8 cellular contexts compared by ENCODE assay signal in genomic region chr12:52243264-52243773, GRCh38. TPM values are rescaled to one million over a fixed set of nuclear protein-coding genes. Genes with fewer than 3 reads are reported as not detected.
DNase-seq lines count a peak whose midpoint lies in the region; ATAC-seq lines count a peak whose summit lies in the region.

No MANE protein-coding gene starts in this region.

- H3K36me3 ChIP-seq in CD4-positive, alpha-beta memory T cell (ENCODE audit: insufficient read depth, low read length) = no peaks in the 10 kb centered on the region
- H3K36me3 ChIP-seq in MG63 (peaks cover 22% of the 10 kb centered on the region), adipocyte (ENCODE audit: control insufficient read depth, insufficient read depth, low read length, severe bottlenecking) (no peaks in the 10 kb centered on the region), muscle layer of duodenum (ENCODE audit: control insufficient read depth in 1 of 2, insufficient read depth in 2 of 2, low read length in 2 of 2) (no peaks in the 10 kb centered on the region)

- H3K4me1 ChIP-seq in CD4-positive, alpha-beta memory T cell (ENCODE audit: insufficient read depth, low read length) = peaks cover 19% of the 10 kb centered on the region
- H3K4me1 ChIP-seq in adipocyte (ENCODE audit: control insufficient read depth, insufficient read depth, low read length) (peaks cover 44% of the 10 kb centered on the region), muscle layer of duodenum (ENCODE audit: control insufficient read depth in 1 of 2, insufficient read depth in 2 of 2, low read length in 2 of 2) (peaks cover 12 to 16% of the 10 kb centered on the region in 2 donors)

- H3K36me3 Mint-ChIP-seq in CD4-positive, alpha-beta memory T cell = no peaks in the 10 kb centered on the region

- no peak for DNase-seq in CD4-positive, alpha-beta memory T cell
- peak; percentile 69 for DNase-seq in MG63
- DNase-seq in adipocyte (ENCODE audit: low read depth) = peak; percentile 73
- no peak for DNase-seq in NCI-H2171 treated with DMSO at 0.1 percent for 48 hours (lab: John Stamatoyannopoulos, UW)
- no peak for DNase-seq in NCI-H774 (lab: John Stamatoyannopoulos, UW)
- DNase-seq in cerebellar cortex (ENCODE audit: low spot score) = no peak

- H3K27ac Mint-ChIP-seq in CD4-positive, alpha-beta memory T cell = peak overlapping the region in 5 of 7 donors; percentile 24 to 90 (median 88)

- intact Hi-C loops in CD4-positive, alpha-beta memory T cell (cut with micrococcal nuclease) = no loop called here

- H3K27me3 ChIP-seq in CD4-positive, alpha-beta memory T cell (ENCODE audit: insufficient read depth, low read length) = no peaks in the 10 kb centered on the region
- H3K27me3 ChIP-seq in MG63 = no peaks in the 10 kb centered on the region
- no peaks in the 10 kb centered on the region for H3K27me3 ChIP-seq in adipocyte (replicated peaks; ENCODE audit: control insufficient read depth, insufficient read depth, low read length)
- no peaks in the 10 kb centered on the region for H3K27me3 ChIP-seq in muscle layer of duodenum (ENCODE audit: low read depth, low read length)

- peaks cover 9 to 41% (median 13%) of the 10 kb centered on the region in 4 donors for H3K4me1 Mint-ChIP-seq in CD4-positive, alpha-beta memory T cell

- ATAC-seq in HG02885 (IDR thresholded peaks at IDR 0.05; ENCODE audit: poor library complexity, unreplicated experiment) = no peak

- H3K27ac ChIP-seq in CD4-positive, alpha-beta memory T cell (ENCODE audit: low read depth, low read length) = peak overlapping the region; percentile 32
- H3K27ac ChIP-seq in muscle layer of duodenum (ENCODE audit: low read length) = peak overlapping the region; percentile 23

- no peak overlapping the region for H3K4me3 ChIP-seq in CD4-positive, alpha-beta memory T cell (ENCODE audit: low read length in 2 of 2)
- no peak overlapping the region for H3K4me3 ChIP-seq in MG63
- no peak overlapping the region for H3K4me3 ChIP-seq in adipocyte (ENCODE audit: low read length)
- no peak overlapping the region for H3K4me3 ChIP-seq in muscle layer of duodenum (ENCODE audit: low read depth in 1 of 2, low read length in 2 of 2)

- H3K4me3 Mint-ChIP-seq in CD4-positive, alpha-beta memory T cell = peak overlapping the region in 1 of 8 donors; percentile 5

- no peaks in the 10 kb centered on the region for H3K9me3 ChIP-seq in CD4-positive, alpha-beta memory T cell (ENCODE audit: control insufficient read depth in 1 of 2, low read length in 2 of 2)
- H3K9me3 ChIP-seq in MG63 (no peaks in the 10 kb centered on the region), adipocyte (ENCODE audit: control insufficient read depth, low read length) (no peaks in the 10 kb centered on the region), muscle layer of duodenum (ENCODE audit: control insufficient read depth in 1 of 2, low read length in 2 of 2) (no peaks in the 10 kb centered on the region)

- H3K9ac ChIP-seq in adipocyte (ENCODE audit: low read length) = peak overlapping the region; percentile 23

- POLR2A ChIA-PET in CD4-positive, alpha-beta memory T cell (lab: Charles Lee; ENCODE audit: partially characterized antibody) = no interaction called here

- H3K9me3 Mint-ChIP-seq in CD4-positive, alpha-beta memory T cell = peaks cover 0 to 2% (median 0%) of the 10 kb centered on the region in 8 donors

- peaks cover 2 to 7% of the 10 kb centered on the region in 2 donors for H3K27me3 Mint-ChIP-seq in CD4-positive, alpha-beta memory T cell

- CTCF ChIA-PET in CD4-positive, alpha-beta memory T cell (lab: Charles Lee; ENCODE audit: partially characterized antibody) = interaction anchor here (3.1 kb wide), 1 partner anchor 35 kb away, joined by 12 read pairs; no protein-coding TSS in a partner anchor

RNA-seq across cellular contexts. Expression of gene KRT7, which starts 10.3 kb away (rescaled TPM):
- not detected for total RNA-seq in CD4-positive, alpha-beta memory T cell
- polyA plus RNA-seq in CD4-positive, alpha-beta memory T cell = not detected
- total RNA-seq in MG63 (2014; rRNA removed; shearing (Covaris generic); ENCODE audit: low replicate concordance) = 163 and 302 TPM in 2 replicates

RNA-seq across cellular contexts. Expression of gene KRT86, which starts 31.1 kb away (rescaled TPM):
- not detected for total RNA-seq in CD4-positive, alpha-beta memory T cell
- not detected for polyA plus RNA-seq in CD4-positive, alpha-beta memory T cell
- 13.3 and 13.6 TPM in 2 replicates for total RNA-seq in MG63 (2014; rRNA removed; shearing (Covaris generic); ENCODE audit: low replicate concordance)

RNA-seq across cellular contexts. Expression of gene KRT81, which starts 48.0 kb away (rescaled TPM):
- total RNA-seq in CD4-positive, alpha-beta memory T cell = not detected
- not detected for polyA plus RNA-seq in CD4-positive, alpha-beta memory T cell
- 2.2 and 3.8 TPM in 2 replicates for total RNA-seq in MG63 (2014; rRNA removed; shearing (Covaris generic); ENCODE audit: low replicate concordance)

RNA-seq across cellular contexts. Expression of gene KRT80, which starts 51.5 kb away (rescaled TPM):
- not detected for total RNA-seq in CD4-positive, alpha-beta memory T cell
- polyA plus RNA-seq in CD4-positive, alpha-beta memory T cell = not detected
- 12.0 and 18.2 TPM in 2 replicates for total RNA-seq in MG63 (2014; rRNA removed; shearing (Covaris generic); ENCODE audit: low replicate concordance)

Comparison
In these comparisons a context has a peak if more than half of its experiments do, and no peak if none do; other contexts are left out.
1. DNase-seq: peak in MG63 (single experiment) and adipocyte (single experiment); none in CD4-positive, alpha-beta memory T cell (0 of 5), NCI-H2171 treated with DMSO at 0.1 percent for 48 hours (single experiment), NCI-H774 (single experiment) and cerebellar cortex (single experiment).
2. RNA of gene KRT7, which starts 10.3 kb away (total RNA-seq): 163 to 302 TPM in MG63; not detected in CD4-positive, alpha-beta memory T cell; every median in the first group is over 10 times any median in the second.
3. RNA of gene KRT86, which starts 31.1 kb away (total RNA-seq): 13.3 to 13.6 TPM in MG63; not detected in CD4-positive, alpha-beta memory T cell; every median in the first group is over 10 times any median in the second.